ENCODE assay signal across 9 cellular contexts in the genomic region with DNA sequence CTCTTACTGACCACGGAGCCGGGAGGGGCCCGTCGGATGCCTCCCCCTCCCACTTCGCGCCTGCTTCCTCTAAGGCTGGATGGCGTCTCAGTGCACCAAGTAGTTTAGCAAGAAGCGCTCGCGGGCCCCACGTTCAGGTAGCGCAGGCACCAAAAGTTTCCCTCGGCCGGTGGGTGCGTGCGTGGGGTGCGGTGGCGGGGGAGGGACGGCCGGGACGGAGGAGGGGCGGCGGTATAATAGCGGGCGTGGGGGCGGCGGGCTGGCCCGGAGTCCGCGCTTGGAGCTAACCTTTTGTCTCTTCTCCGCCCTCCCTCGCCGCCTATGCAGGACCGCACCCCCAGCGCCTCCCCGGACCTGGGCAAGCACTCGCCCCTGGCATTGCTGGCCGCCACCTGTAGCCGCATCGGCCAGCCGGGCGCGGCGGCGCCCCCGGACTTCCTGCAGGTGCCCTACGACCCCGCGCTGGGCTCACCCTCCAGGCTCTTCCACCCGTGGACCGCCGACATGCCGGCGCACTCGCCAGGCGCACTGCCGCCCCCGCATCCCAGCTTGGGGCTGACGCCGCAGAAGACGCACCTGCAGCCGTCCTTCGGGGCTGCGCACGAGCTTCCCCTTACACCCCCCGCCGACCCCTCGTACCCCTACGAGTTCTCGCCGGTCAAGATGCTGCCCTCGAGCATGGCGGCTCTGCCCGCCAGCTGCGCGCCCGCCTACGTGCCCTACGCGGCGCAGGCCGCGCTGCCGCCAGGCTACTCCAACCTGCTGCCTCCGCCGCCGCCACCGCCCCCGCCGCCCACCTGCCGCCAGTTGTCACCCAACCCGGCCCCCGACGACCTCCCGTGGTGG. TPM values are rescaled to one million over a fixed set of nuclear protein-coding genes. Genes with fewer than 3 reads are reported as not detected.
DNase-seq lines count a peak whose midpoint lies in the region; ATAC-seq and TF ChIP-seq lines count a peak whose summit lies in the region.
"Had no signal": no experiment of that assay in that cellular context is flagged by ENCODE, and none has a peak within 500 bp of the region (broad histone marks: within the 10 kb centered on the region; RNA-seq: fewer than 3 reads in every experiment).

No MANE protein-coding gene starts in this region.

- H4K20me1 ChIP-seq in H9 (ENCODE audit: control insufficient read depth, insufficient read depth, insufficient read length) = no peaks in the 10 kb centered on the region
- no peaks in the 10 kb centered on the region for H4K20me1 ChIP-seq in hepatocyte (ENCODE audit: insufficient read depth, poor library complexity, severe bottlenecking)

- H3K23ac ChIP-seq in H9 (ENCODE audit: insufficient read length, low read depth, low read length) = no peak overlapping the region

- H3K27ac ChIP-seq in H9 (ENCODE audit: insufficient read length, low read depth, low read length) = no peak overlapping the region
- H3K27ac ChIP-seq in hepatocyte = peak overlapping the region; percentile 7
- peak overlapping the region in 3 of 4 donors; percentile 49 to 61 (median 50) for H3K27ac ChIP-seq in sigmoid colon
- H3K27ac ChIP-seq: brain microvascular endothelial cell had no signal

- no peak overlapping the region for H3K9ac ChIP-seq in H9 (ENCODE audit: extremely low read depth, insufficient read length, low read length)

- H3K79me2 ChIP-seq in H9 (ENCODE audit: insufficient read depth, low read length) (no peaks in the 10 kb centered on the region), hepatocyte (no peaks in the 10 kb centered on the region)

- no peak for TF ChIP-seq EP300 in sigmoid colon (IDR thresholded peaks at IDR 0.05)

- H2BK120ac ChIP-seq in H9 (ENCODE audit: low read depth, low read length, poor library complexity, severe bottlenecking) = no peak overlapping the region

- no peak overlapping the region for H3K27ac Mint-ChIP-seq in H9
- no peak overlapping the region for H3K27ac Mint-ChIP-seq in activated CD4-positive, alpha-beta memory T cell treated with anti-CD3 and anti-CD28 coated beads, Interleukin-2, amount 10 ng/mL, durations not matched to agents 7 days and 5 days

- intact Hi-C loops in sigmoid colon (cut with DNase I) = loop anchor here (2.0 to 5.0 kb wide), 3 partner anchors 55 to 214 kb away; a partner anchor contains a TSS

- H3K4me3 ChIP-seq in hepatocyte (peak overlapping the region; percentile 30), sigmoid colon (peak overlapping the region; percentile 27 to 58 (median 50))

- H2BK5ac ChIP-seq in H9 (ENCODE audit: insufficient read length, low read length) = no peak overlapping the region

- TF ChIP-seq POLR2A in sigmoid colon (IDR thresholded peaks at IDR 0.05) = no peak

- H4K91ac ChIP-seq in H9 (ENCODE audit: insufficient read length, low read depth, low read length) = no peak overlapping the region

- H2AFZ ChIP-seq in H9 (ENCODE audit: low read length) (no peak overlapping the region), hepatocyte (peak overlapping the region; percentile 62)

- DNase-seq in H9 (peak; percentile 56), hepatocyte (ENCODE audit: low spot score) (peak; percentile 23), sigmoid colon (peak; percentile 69), NCI-H226 (no peak), kidney tubule cell (ENCODE audit: low spot score) (no peak)
- no peak for DNase-seq in activated CD4-positive, alpha-beta memory T cell treated with anti-CD3 and anti-CD28 coated beads, Interleukin-2, amount 10 ng/mL, durations not matched to agents 7 days and 5 days
- DNase-seq: brain microvascular endothelial cell had no signal

- no CpG with 5 or more reads among the region's 95 CpGs for WGBS in H9 (ENCODE audit: extremely low coverage, insufficient read length, low lambda C conversion rate)
- 2% methylated on average over 22 of the region's 95 CpGs for WGBS in hepatocyte (ENCODE audit: low lambda C conversion rate, missing lambda C conversion rate)
- WGBS in sigmoid colon, 2 donors = 4 to 6% methylated on average over 95 of the region's 95 CpGs

- H3K36me3 Mint-ChIP-seq in H9 (ENCODE audit: insufficient read depth in 1 of 3, low read depth in 3 of 3) = no peaks in the 10 kb centered on the region; a peak in 1 of 7 replicates
- no peaks in the 10 kb centered on the region for H3K36me3 Mint-ChIP-seq in activated CD4-positive, alpha-beta memory T cell treated with anti-CD3 and anti-CD28 coated beads, Interleukin-2, amount 10 ng/mL, durations not matched to agents 7 days and 5 days (ENCODE audit: low read depth)

- H3K36me3 ChIP-seq in hepatocyte (replicated peaks; ENCODE audit: insufficient read depth, low read depth) (no peaks in the 10 kb centered on the region), sigmoid colon (no peaks in the 10 kb centered on the region)
- H3K36me3 ChIP-seq: brain microvascular endothelial cell had no signal

- ATAC-seq in GM21825 (IDR thresholded peaks at IDR 0.05; ENCODE audit: unreplicated experiment) (no peak), GM21423 (IDR thresholded peaks at IDR 0.05; ENCODE audit: unreplicated experiment) (no peak)

- H3K9me2 ChIP-seq in hepatocyte (replicated peaks; ENCODE audit: insufficient read depth) = no peaks in the 10 kb centered on the region

- H3K9me3 ChIP-seq in H9 (ENCODE audit: control insufficient read depth, low read depth, low read length) (no peaks in the 10 kb centered on the region), hepatocyte (ENCODE audit: low read depth) (peaks cover 5% of the 10 kb centered on the region), sigmoid colon (no peaks in the 10 kb centered on the region)

- no peak overlapping the region for H3K18ac ChIP-seq in H9 (ENCODE audit: insufficient read length, low read depth, low read length)

- H2BK15ac ChIP-seq in H9 (ENCODE audit: low read depth, low read length) = no peak overlapping the region

- H3K27me3 Mint-ChIP-seq in H9 (ENCODE audit: low read depth) = peaks cover 98% of the 10 kb centered on the region
- peaks cover 68% of the 10 kb centered on the region for H3K27me3 Mint-ChIP-seq in activated CD4-positive, alpha-beta memory T cell treated with anti-CD3 and anti-CD28 coated beads, Interleukin-2, amount 10 ng/mL, durations not matched to agents 7 days and 5 days

- H3K4me2 ChIP-seq in H9 (ENCODE audit: insufficient read depth, insufficient read length, low read length) (peak overlapping the region; percentile 47), hepatocyte (peak overlapping the region; percentile 97)

- H3K14ac ChIP-seq in H9 (ENCODE audit: insufficient read depth, low read length) = 0 out of 2 replicates have a peak overlapping the region, but pooled peaks have one; percentile 34

- H2AK5ac ChIP-seq in H9 (ENCODE audit: insufficient read length, low read length) = no peak overlapping the region

- H3K4ac ChIP-seq in H9 (ENCODE audit: low read depth, low read length) = no peak overlapping the region

- no peak overlapping the region for H3T11ph ChIP-seq in H9 (ENCODE audit: low read length)

- no peaks in the 10 kb centered on the region for H3K79me1 ChIP-seq in H9 (ENCODE audit: insufficient read depth, low read depth, low read length, poor library complexity, severe bottlenecking)

- H3K4me3 Mint-ChIP-seq in H9 = peak overlapping the region; percentile 53 to 81
- H3K4me3 Mint-ChIP-seq in activated CD4-positive, alpha-beta memory T cell treated with anti-CD3 and anti-CD28 coated beads, Interleukin-2, amount 10 ng/mL, durations not matched to agents 7 days and 5 days = peak overlapping the region; percentile 75

- H2BK12ac ChIP-seq in H9 (ENCODE audit: insufficient read length, low read depth, low read length) = no peak overlapping the region

- H3K4me1 Mint-ChIP-seq in H9 = peaks cover 38 to 43% of the 10 kb centered on the region in 2 experiments
- H3K4me1 Mint-ChIP-seq in activated CD4-positive, alpha-beta memory T cell treated with anti-CD3 and anti-CD28 coated beads, Interleukin-2, amount 10 ng/mL, durations not matched to agents 7 days and 5 days = peaks cover 23% of the 10 kb centered on the region

- H3K27me3 ChIP-seq in H9 (ENCODE audit: insufficient read depth, low read length) (peaks cover 61% of the 10 kb centered on the region), hepatocyte (peaks cover 75% of the 10 kb centered on the region), sigmoid colon (peaks cover 45 to 98% (median 86%) of the 10 kb centered on the region in 3 donors)

- TF ChIP-seq CTCF in H9 (conservative IDR thresholded peaks at IDR 0.05) (no peak), hepatocyte (IDR thresholded peaks at IDR 0.05; ENCODE audit: poor library complexity) (no peak), sigmoid colon (IDR thresholded peaks at IDR 0.05) (no peak)

- POLR2A ChIA-PET in activated CD4-positive, alpha-beta memory T cell treated with anti-CD3 and anti-CD28 coated beads, Interleukin-2, amount 10 ng/mL, durations not matched to agents 7 days and 5 days (lab: Charles Lee) = no interaction called here

- no peaks in the 10 kb centered on the region for H3K4me1 ChIP-seq in H9 (ENCODE audit: insufficient read depth, low read length)
- peaks cover 24% of the 10 kb centered on the region for H3K4me1 ChIP-seq in hepatocyte (ENCODE audit: insufficient read depth)
- H3K4me1 ChIP-seq in sigmoid colon = peaks cover 0 to 55% (median 48%) of the 10 kb centered on the region in 4 donors

- peaks cover 10% of the 10 kb centered on the region for H3K23me2 ChIP-seq in H9 (ENCODE audit: insufficient read length, low read depth, low read length, poor library complexity, severe bottlenecking)

- no peak overlapping the region for H4K8ac ChIP-seq in H9 (replicated peaks; ENCODE audit: insufficient read length, low read depth, low read length)

- CTCF ChIA-PET in activated CD4-positive, alpha-beta memory T cell treated with anti-CD3 and anti-CD28 coated beads, Interleukin-2, amount 10 ng/mL, durations not matched to agents 7 days and 5 days (lab: Charles Lee) = interaction anchor here (1.0 to 1.7 kb wide), 5 partner anchors 97 to 307 kb away, joined by 3 to 7 read pairs (median 5); a partner anchor contains a TSS

- no peak overlapping the region for H2BK20ac ChIP-seq in H9 (ENCODE audit: low read depth, low read length, poor library complexity, severe bottlenecking)

- H4K5ac ChIP-seq in H9 (ENCODE audit: insufficient read length, low read depth, low read length) = no peak overlapping the region

- no peak overlapping the region for H3K56ac ChIP-seq in H9 (ENCODE audit: insufficient read length, low read depth, low read length)

- H3K9me3 Mint-ChIP-seq in H9 = peaks cover 2 to 14% of the 10 kb centered on the region in 2 experiments; a peak in 3 of 5 replicates
- no peaks in the 10 kb centered on the region for H3K9me3 Mint-ChIP-seq in activated CD4-positive, alpha-beta memory T cell treated with anti-CD3 and anti-CD28 coated beads, Interleukin-2, amount 10 ng/mL, durations not matched to agents 7 days and 5 days

RNA-seq across cellular contexts. Expression of a gene that starts 1.0 kb away (rescaled TPM):
- total RNA-seq in H9 (2021) (1.7 and 2.2 TPM in 2 replicates), hepatocyte (1.0 and 1.9 TPM in 2 replicates), sigmoid colon (1 to 10 TPM in 3 of 4 donors, under 1 TPM in 1; 0.81 to 4.6 (median 2.0) TPM)
- total RNA-seq in activated CD4-positive, alpha-beta memory T cell treated with anti-CD3 and anti-CD28 coated beads, Interleukin-2, amount 10 ng/mL, durations not matched to agents 7 days and 5 days = not detected
- polyA plus RNA-seq in hepatocyte (1.8 and 2.4 TPM in 2 replicates), sigmoid colon (1 to 10 TPM in 1 of 3 donors, under 1 TPM in 2; 0.69 to 1.2 (median 0.82) TPM)

RNA-seq across cellular contexts. Expression of a gene that starts 54.0 kb away (rescaled TPM):
- total RNA-seq in H9 (2021) = 0.66 and 1.2 TPM in 2 replicates
- total RNA-seq in activated CD4-positive, alpha-beta memory T cell treated with anti-CD3 and anti-CD28 coated beads, Interleukin-2, amount 10 ng/mL, durations not matched to agents 7 days and 5 days = not detected
- total RNA-seq in hepatocyte = 0.52 TPM in 1 of 2 replicates, not detected in the other
- 1.9 and 3.1 TPM in 2 replicates for polyA plus RNA-seq in hepatocyte
- total RNA-seq in sigmoid colon = not detected
- polyA plus RNA-seq in sigmoid colon = not detected

Comparison
In these comparisons a context has a peak if more than half of its experiments do, and no peak if none do; other contexts are left out.
1. DNase-seq: peak in H9 (single experiment), hepatocyte (single experiment) and sigmoid colon (single experiment); none in activated CD4-positive, alpha-beta memory T cell treated with anti-CD3 and anti-CD28 coated beads, Interleukin-2, amount 10 ng/mL, durations not matched to agents 7 days and 5 days (single experiment), NCI-H226 (single experiment) and kidney tubule cell (single experiment).